15 cellular contexts compared by ENCODE assay signal in the genomic region with DNA sequence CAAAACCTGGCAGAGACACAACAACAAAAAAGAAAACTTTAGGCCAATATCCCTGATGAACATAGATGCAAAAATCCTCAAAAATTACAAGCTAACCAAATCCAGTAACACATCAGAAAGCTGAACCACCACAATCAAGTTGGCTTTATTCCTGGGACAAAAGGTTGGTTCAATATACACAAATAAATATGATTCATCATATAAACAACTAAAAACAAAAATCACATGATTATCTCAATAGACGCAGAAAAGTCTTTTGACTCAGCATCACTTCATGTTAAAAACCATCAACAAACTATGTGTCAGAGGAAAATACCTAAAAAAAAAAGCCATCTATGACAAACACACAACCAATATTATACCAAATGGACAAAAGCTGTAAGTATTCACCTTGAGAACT.
"Had no signal": no experiment of that assay in that cellular context is flagged by ENCODE, and none has a peak within 500 bp of the region (broad histone marks: within the 10 kb centered on the region; RNA-seq: fewer than 3 reads in every experiment).

No MANE protein-coding gene starts in this region.

- H3K9me3 ChIP-seq: pancreas, sigmoid colon, thyroid gland had no signal

- ATAC-seq: esophagus mucosa; pancreas; stimulated activated memory B cell treated with anti-CD40 and anti-IgM and Interleukin-4, amounts not matched to agents 10 μg/mL and 1 μg/mL and 100 μg/mL, for 72 hours had no signal

- H3K27me3 ChIP-seq: dorsolateral prefrontal cortex, pancreas, sigmoid colon, thyroid gland had no signal

- H3K36me3 ChIP-seq: pancreas, sigmoid colon, thyroid gland had no signal

- FAIRE-seq: pancreas, TTC549, urothelium cell line had no signal

- H3K27ac ChIP-seq: dorsolateral prefrontal cortex, pancreas, sigmoid colon, thyroid gland had no signal

- DNase-seq: activated CD4-positive, alpha-beta T cell treated with anti-CD3 and anti-CD28 coated beads, Interleukin-2, amount 50 U/mL, for 1 hour; activated CD8-positive, alpha-beta memory T cell treated with anti-CD3 and anti-CD28 coated beads for 24 hours; activated gamma-delta T cell treated with Interleukin-2 at 50 U/mL for 16 hours; activated naive CD8-positive, alpha-beta T cell treated with anti-CD3 and anti-CD28 coated beads for 36 hours; dorsolateral prefrontal cortex; islet precursor cell; pancreas; sigmoid colon; SW 1271; thyroid gland had no signal

- H3K4me3 ChIP-seq: dorsolateral prefrontal cortex, lung, pancreas, sigmoid colon, thyroid gland had no signal
